In the genomic region with DNA sequence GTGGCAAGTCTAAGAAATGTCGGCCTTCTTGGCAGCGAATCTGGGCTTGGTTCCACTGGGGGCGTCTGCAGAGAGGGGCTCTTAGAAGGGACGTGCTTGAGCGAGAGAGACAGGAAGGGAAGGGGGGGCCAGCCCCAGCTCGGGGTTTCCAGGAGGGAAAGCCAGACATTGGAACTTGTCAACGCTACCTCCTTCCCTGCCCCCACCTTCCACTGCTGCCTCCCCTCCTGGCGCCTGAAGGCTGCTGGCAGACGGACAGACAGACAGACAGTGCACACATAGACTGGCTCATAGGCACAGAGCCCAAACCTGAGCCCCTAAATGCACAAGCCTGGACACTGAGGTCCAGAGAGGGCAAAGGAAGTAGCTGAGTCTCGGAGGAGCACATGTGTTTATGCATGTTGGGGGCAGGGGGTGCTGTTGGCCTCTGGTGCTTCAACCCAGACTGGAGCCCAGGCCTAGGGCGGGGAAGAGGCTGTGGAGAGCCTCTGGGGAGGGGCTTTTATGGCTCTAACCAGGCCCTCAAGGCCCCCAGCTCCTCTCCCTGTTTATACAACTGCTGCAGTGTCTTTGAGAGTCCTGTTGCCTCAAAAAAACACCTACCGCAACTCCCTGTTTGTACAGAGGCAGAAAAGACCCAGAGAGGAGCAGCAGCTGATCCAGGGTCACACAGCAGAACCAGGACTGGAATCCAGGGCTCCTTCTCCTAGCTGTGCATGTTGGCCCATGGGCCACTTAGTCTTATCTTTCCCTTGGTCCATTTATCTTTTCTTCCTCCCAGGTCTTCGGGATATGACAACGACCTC, we compare ENCODE assay signal across 1 cellular context.
TF ChIP-seq lines count a peak whose summit lies in the region.

No MANE protein-coding gene starts in this region.

TF ChIP-seq in SK-N-SH treated with all-trans-retinoic acid at 6 μM for 48 hours, 23 proteins besides CTCF, POLR2A, EP300 and RAD21 (continued from another document):
- TF ChIP-seq, protein P1, sequence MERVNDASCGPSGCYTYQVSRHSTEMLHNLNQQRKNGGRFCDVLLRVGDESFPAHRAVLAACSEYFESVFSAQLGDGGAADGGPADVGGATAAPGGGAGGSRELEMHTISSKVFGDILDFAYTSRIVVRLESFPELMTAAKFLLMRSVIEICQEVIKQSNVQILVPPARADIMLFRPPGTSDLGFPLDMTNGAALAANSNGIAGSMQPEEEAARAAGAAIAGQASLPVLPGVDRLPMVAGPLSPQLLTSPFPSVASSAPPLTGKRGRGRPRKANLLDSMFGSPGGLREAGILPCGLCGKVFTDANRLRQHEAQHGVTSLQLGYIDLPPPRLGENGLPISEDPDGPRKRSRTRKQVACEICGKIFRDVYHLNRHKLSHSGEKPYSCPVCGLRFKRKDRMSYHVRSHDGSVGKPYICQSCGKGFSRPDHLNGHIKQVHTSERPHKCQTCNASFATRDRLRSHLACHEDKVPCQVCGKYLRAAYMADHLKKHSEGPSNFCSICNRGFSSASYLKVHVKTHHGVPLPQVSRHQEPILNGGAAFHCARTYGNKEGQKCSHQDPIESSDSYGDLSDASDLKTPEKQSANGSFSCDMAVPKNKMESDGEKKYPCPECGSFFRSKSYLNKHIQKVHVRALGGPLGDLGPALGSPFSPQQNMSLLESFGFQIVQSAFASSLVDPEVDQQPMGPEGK (CRISPR knock-in tag; IDR thresholded peaks at IDR 0.05; ENCODE audit: borderline replicate concordance): no peak
- TF ChIP-seq CSDC2 (CRISPR knock-in tag; IDR thresholded peaks at IDR 0.05): no peak
- TF ChIP-seq ZNF70 (CRISPR knock-in tag; IDR thresholded peaks at IDR 0.05): no peak
- TF ChIP-seq, protein P2, sequence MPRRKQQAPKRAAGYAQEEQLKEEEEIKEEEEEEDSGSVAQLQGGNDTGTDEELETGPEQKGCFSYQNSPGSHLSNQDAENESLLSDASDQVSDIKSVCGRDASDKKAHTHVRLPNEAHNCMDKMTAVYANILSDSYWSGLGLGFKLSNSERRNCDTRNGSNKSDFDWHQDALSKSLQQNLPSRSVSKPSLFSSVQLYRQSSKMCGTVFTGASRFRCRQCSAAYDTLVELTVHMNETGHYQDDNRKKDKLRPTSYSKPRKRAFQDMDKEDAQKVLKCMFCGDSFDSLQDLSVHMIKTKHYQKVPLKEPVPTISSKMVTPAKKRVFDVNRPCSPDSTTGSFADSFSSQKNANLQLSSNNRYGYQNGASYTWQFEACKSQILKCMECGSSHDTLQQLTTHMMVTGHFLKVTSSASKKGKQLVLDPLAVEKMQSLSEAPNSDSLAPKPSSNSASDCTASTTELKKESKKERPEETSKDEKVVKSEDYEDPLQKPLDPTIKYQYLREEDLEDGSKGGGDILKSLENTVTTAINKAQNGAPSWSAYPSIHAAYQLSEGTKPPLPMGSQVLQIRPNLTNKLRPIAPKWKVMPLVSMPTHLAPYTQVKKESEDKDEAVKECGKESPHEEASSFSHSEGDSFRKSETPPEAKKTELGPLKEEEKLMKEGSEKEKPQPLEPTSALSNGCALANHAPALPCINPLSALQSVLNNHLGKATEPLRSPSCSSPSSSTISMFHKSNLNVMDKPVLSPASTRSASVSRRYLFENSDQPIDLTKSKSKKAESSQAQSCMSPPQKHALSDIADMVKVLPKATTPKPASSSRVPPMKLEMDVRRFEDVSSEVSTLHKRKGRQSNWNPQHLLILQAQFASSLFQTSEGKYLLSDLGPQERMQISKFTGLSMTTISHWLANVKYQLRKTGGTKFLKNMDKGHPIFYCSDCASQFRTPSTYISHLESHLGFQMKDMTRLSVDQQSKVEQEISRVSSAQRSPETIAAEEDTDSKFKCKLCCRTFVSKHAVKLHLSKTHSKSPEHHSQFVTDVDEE (CRISPR knock-in tag; IDR thresholded peaks at IDR 0.05): no peak
- no peak for TF ChIP-seq ZNF8 (CRISPR knock-in tag; IDR thresholded peaks at IDR 0.05)
- no peak for TF ChIP-seq ZFP3 (CRISPR knock-in tag; IDR thresholded peaks at IDR 0.05)
- TF ChIP-seq BACH2 (CRISPR knock-in tag; IDR thresholded peaks at IDR 0.05; ENCODE audit: borderline replicate concordance): no peak
